ENCODE assay signal across 9 cellular contexts in the genomic region with DNA sequence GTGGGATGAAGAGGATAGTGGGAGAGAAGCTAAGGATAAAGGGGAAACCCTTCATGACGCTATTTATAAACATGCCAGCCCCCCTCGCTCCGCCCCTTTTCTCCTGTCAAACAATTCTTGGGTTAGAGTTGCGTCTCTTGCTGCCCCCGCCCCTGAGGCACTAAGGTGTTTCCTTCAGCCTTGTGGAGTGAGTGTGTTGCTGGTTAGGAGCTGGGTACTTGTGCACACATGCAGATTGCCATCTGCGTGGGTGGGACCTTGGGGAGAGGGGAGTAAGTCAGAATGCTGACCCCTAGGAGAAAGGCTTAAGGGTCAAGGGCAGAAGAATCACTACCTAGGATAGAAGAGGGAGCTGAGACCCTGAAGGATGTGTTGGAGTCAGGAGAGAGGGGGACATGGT. TPM values are rescaled to one million over a fixed set of nuclear protein-coding genes. Genes with fewer than 3 reads are reported as not detected.
DNase-seq lines count a peak whose midpoint lies in the region; ATAC-seq, FAIRE-seq and TF ChIP-seq lines count a peak whose summit lies in the region.
"Had no signal": no experiment of that assay in that cellular context is flagged by ENCODE, and none has a peak within 500 bp of the region (broad histone marks: within the 10 kb centered on the region; RNA-seq: fewer than 3 reads in every experiment).

No MANE protein-coding gene starts in this region.

- H3K9me3 ChIP-seq in heart left ventricle: no peaks in the 10 kb centered on the region
- H3K9me3 ChIP-seq in astrocyte (ENCODE audit: insufficient read depth, low read depth, low read length): no peaks in the 10 kb centered on the region
- no peaks in the 10 kb centered on the region for H3K9me3 ChIP-seq in lung (ENCODE audit: control insufficient read depth in 2 of 2, insufficient read depth in 1 of 2, low read length in 1 of 2)
- no peaks in the 10 kb centered on the region for H3K9me3 ChIP-seq in transverse colon

- H3K79me2 ChIP-seq in astrocyte (ENCODE audit: insufficient read depth, low read length): peaks cover 66% of the 10 kb centered on the region

- H3K4me1 ChIP-seq in heart left ventricle (peaks cover 11 to 69% (median 57%) of the 10 kb centered on the region in 12 donors), astrocyte (ENCODE audit: insufficient read depth, low read length) (peaks cover 42% of the 10 kb centered on the region), lung (ENCODE audit: control insufficient read depth in 2 of 2, insufficient read depth in 2 of 2, low read length in 2 of 2) (peaks cover 28 to 31% of the 10 kb centered on the region in 2 donors), transverse colon (peaks cover 43 to 63% (median 50%) of the 10 kb centered on the region in 4 donors)

- H3K9ac ChIP-seq in astrocyte (ENCODE audit: low read length): no peak overlapping the region

- peak overlapping the region; percentile 51 for H3K4me3 Mint-ChIP-seq in astrocyte (ENCODE audit: unreplicated experiment)

- H3K27ac ChIP-seq in heart left ventricle: peak overlapping the region in 11 of 12 donors; percentile 70 to 99 (median 98)
- no peak overlapping the region for H3K27ac ChIP-seq in astrocyte (ENCODE audit: low read depth, low read length)
- peak overlapping the region; percentile 21 to 34 for H3K27ac ChIP-seq in lung (ENCODE audit: low read depth in 1 of 2, low read length in 1 of 2)
- peak overlapping the region; percentile 21 to 64 (median 52) for H3K27ac ChIP-seq in transverse colon

- intact Hi-C loops in heart left ventricle (cut with DNase I): loop anchor here in 4 of 10 donors (5.0 to 10.0 kb wide), 3 partner anchors 39 to 47 kb away; partner anchors contain the start of gene NECAP1 (in 2 of the 4)
- intact Hi-C loops in left cardiac atrium (cut with DNase I): loop anchor here in 1 of 2 donors (5.0 kb wide), 1 partner anchor 39 kb away; no protein-coding TSS in a partner anchor
- intact Hi-C loops in transverse colon (cut with DNase I; ENCODE audit: low total_unique reads): no loop called here

- DNase-seq in heart left ventricle: no peak
- no peak for DNase-seq in left cardiac atrium
- DNase-seq in astrocyte (ENCODE audit: low read depth): no peak
- no peak for DNase-seq in lung (ENCODE audit: low spot score)
- no peak for DNase-seq in transverse colon
- no peak for DNase-seq in GM20000 (ENCODE audit: low spot score)

- H3K4me1 Mint-ChIP-seq in astrocyte (ENCODE audit: low read depth, unreplicated experiment): peaks cover 35% of the 10 kb centered on the region

- H3K36me3 Mint-ChIP-seq in astrocyte (ENCODE audit: low read depth, unreplicated experiment): peaks cover 12% of the 10 kb centered on the region

- H3K27me3 ChIP-seq in heart left ventricle: no peaks in the 10 kb centered on the region
- H3K27me3 ChIP-seq in astrocyte (ENCODE audit: insufficient read depth, low read length): no peaks in the 10 kb centered on the region
- H3K27me3 ChIP-seq in lung (ENCODE audit: control insufficient read depth, insufficient read depth): no peaks in the 10 kb centered on the region
- H3K27me3 ChIP-seq in transverse colon: no peaks in the 10 kb centered on the region

- no peaks in the 10 kb centered on the region for H3K9me3 Mint-ChIP-seq in astrocyte (ENCODE audit: unreplicated experiment)

- no peak for TF ChIP-seq CTCF in heart left ventricle (IDR thresholded peaks at IDR 0.05)
- TF ChIP-seq CTCF in astrocyte (IDR thresholded peaks at IDR 0.05; ENCODE audit: insufficient read depth, low read depth, low read length): no peak
- TF ChIP-seq CTCF in lung (IDR thresholded peaks at IDR 0.05; ENCODE audit: control extremely low read depth, extremely low read depth): no peak
- no peak for TF ChIP-seq CTCF in transverse colon (IDR thresholded peaks at IDR 0.05)
- no peak for TF ChIP-seq CTCF in GM20000 (IDR thresholded peaks at IDR 0.05; ENCODE audit: extremely low read depth, missing control alignments)

- no peak for ATAC-seq in heart left ventricle
- ATAC-seq in left cardiac atrium: no peak
- ATAC-seq in lung (ENCODE audit: insufficient read depth, low FRiP score): no peak
- no peak for ATAC-seq in GM21576 (IDR thresholded peaks at IDR 0.05; ENCODE audit: unreplicated experiment)
- no peak for ATAC-seq in HG02678 (IDR thresholded peaks at IDR 0.05; ENCODE audit: unreplicated experiment)

- H3K27ac Mint-ChIP-seq in astrocyte (ENCODE audit: unreplicated experiment): no peak overlapping the region

- peaks cover 73% of the 10 kb centered on the region for H4K20me1 ChIP-seq in astrocyte (ENCODE audit: insufficient read depth, low read length)

- TF ChIP-seq EP300 in transverse colon (IDR thresholded peaks at IDR 0.05; ENCODE audit: low read depth): no peak

- TF ChIP-seq POLR2A in heart left ventricle (IDR thresholded peaks at IDR 0.05) (no peak), transverse colon (IDR thresholded peaks at IDR 0.05) (no peak)

- H3K27me3 Mint-ChIP-seq in astrocyte (ENCODE audit: low read depth, unreplicated experiment): no peaks in the 10 kb centered on the region

- 44 to 68% (median 48%) methylated on average over 6 of the region's 6 CpGs for WGBS in heart left ventricle, 4 donors
- WGBS in lung, 2 donors: 70 to 80% methylated on average over 6 of the region's 6 CpGs
- WGBS in transverse colon (ENCODE audit: low coverage in 1 of 2), 2 donors: 79% methylated on average over 2 to 6 of the region's 6 CpGs

- peak overlapping the region in 4 of 12 donors; percentile 25 to 48 (median 34) for H3K4me3 ChIP-seq in heart left ventricle
- H3K4me3 ChIP-seq in astrocyte (ENCODE audit: insufficient read depth, low read depth, low read length): no peak overlapping the region
- no peak overlapping the region for H3K4me3 ChIP-seq in lung
- H3K4me3 ChIP-seq in transverse colon: no peak overlapping the region

- in situ Hi-C loops in transverse colon (cut with MboI; ENCODE audit: low pct_ligation_motif_present in 1 of 4, low pct_unique_long_range_greater_than_20kb in 1 of 4, low sequenced_read_pairs in 3 of 4): no loop called here

- no peak for FAIRE-seq in astrocyte (lab: Jason Lieb, UNC)
- FAIRE-seq: RCC 7860 had no signal

- H3K4me2 ChIP-seq in astrocyte (ENCODE audit: low read length): peak overlapping the region; percentile 76

- no peak overlapping the region for H2AFZ ChIP-seq in astrocyte (ENCODE audit: low read depth, low read length)

- H3K36me3 ChIP-seq in heart left ventricle (peaks cover 0 to 38% (median 34%) of the 10 kb centered on the region in 9 donors), astrocyte (ENCODE audit: insufficient read depth, low read length) (peaks cover 7% of the 10 kb centered on the region), lung (ENCODE audit: control insufficient read depth in 2 of 2, insufficient read depth in 2 of 2, low read length in 2 of 2) (peaks cover 11 to 22% of the 10 kb centered on the region in 2 donors), transverse colon (peaks cover 0 to 28% (median 10%) of the 10 kb centered on the region in 4 donors)

RNA-seq across cellular contexts. Expression of gene FOXJ2, which starts 5.4 kb away (rescaled TPM):
- 10 to 100 TPM; 22.7 to 34.7 (median 24.9) TPM for total RNA-seq in heart left ventricle
- polyA plus RNA-seq in heart left ventricle: 10 to 100 TPM in 1 of 2 donors, 1 to 10 TPM in 1; 9.4 to 20.3 TPM
- 10 to 100 TPM; 18.9 to 19.5 TPM for total RNA-seq in left cardiac atrium
- total RNA-seq in astrocyte: 16.0 and 16.9 TPM in 2 replicates
- total RNA-seq in lung: 10 to 100 TPM; 14.3 to 16.7 TPM
- 1 to 10 TPM; 8.3 to 9.4 TPM for polyA plus RNA-seq in lung
- total RNA-seq in transverse colon: 10 to 100 TPM; 11.6 to 15.7 (median 12.5) TPM

RNA-seq across cellular contexts. Expression of gene C3AR1, which starts 28.2 kb away (rescaled TPM):
- total RNA-seq in heart left ventricle (10 to 100 TPM in 2 of 9 donors, 1 to 10 TPM in 7; 1.8 to 49.3 (median 3.7) TPM), left cardiac atrium (10 to 100 TPM; 10.4 to 22.0 TPM), astrocyte (7.1 and 8.3 TPM in 2 replicates), lung (10 to 100 TPM; 10.3 to 42.2 TPM), transverse colon (1 to 10 TPM; 2.4 to 9.4 (median 3.6) TPM)
- polyA plus RNA-seq in heart left ventricle (1 to 10 TPM; 1.4 to 4.1 TPM), lung (100 to 1,000 TPM in 1 of 2 donors, 1 to 10 TPM in 1; 6.9 to 209 TPM)

RNA-seq across cellular contexts. Expression of gene NECAP1, which starts 44.1 kb away (rescaled TPM):
- total RNA-seq in heart left ventricle (10 to 100 TPM; 15.2 to 39.9 (median 19.2) TPM), left cardiac atrium (10 to 100 TPM; 21.2 to 28.8 TPM), astrocyte (27.6 and 30.9 TPM in 2 replicates), lung (10 to 100 TPM; 39.5 to 44.3 TPM), transverse colon (10 to 100 TPM in 3 of 4 donors, 1 to 10 TPM in 1; 3.0 to 41.6 (median 36.3) TPM)
- polyA plus RNA-seq in heart left ventricle (10 to 100 TPM in 1 of 2 donors, 1 to 10 TPM in 1; 9.6 to 20.1 TPM), lung (10 to 100 TPM; 25.5 to 28.9 TPM)
